ENCODE assay signal across 15 cellular contexts in genomic region chr3:159378391-159378790, GRCh38.
A peak's percentile ranks its signal among the peaks of the same experiment; 100 is the strongest.
DNase-seq lines count a peak whose midpoint lies in the region; ATAC-seq and TF ChIP-seq lines count a peak whose summit lies in the region.
"Had no signal": no experiment of that assay in that cellular context is flagged by ENCODE, and none has a peak within 500 bp of the region (broad histone marks: within the 10 kb centered on the region; RNA-seq: fewer than 3 reads in every experiment).

No MANE protein-coding gene starts in this region.

- TF ChIP-seq CTCF in cardiac muscle cell (IDR thresholded peaks at IDR 0.05; ENCODE audit: low read depth, low read length) (no peak), left ventricle myocardium inferior (IDR thresholded peaks at IDR 0.05; ENCODE audit: borderline replicate concordance) (no peak), left lung (IDR thresholded peaks at IDR 0.05) (no peak), lower leg skin (IDR thresholded peaks at IDR 0.05) (no peak), mesothelial cell of epicardium (IDR thresholded peaks at IDR 0.05; ENCODE audit: unreplicated experiment) (no peak)

- no peaks in the 10 kb centered on the region for H3K36me3 Mint-ChIP-seq in mesothelial cell of epicardium
- H3K36me3 Mint-ChIP-seq: IgD-negative memory B cell had no signal

- H3K4me3 ChIP-seq in cardiac muscle cell (no peak overlapping the region), left ventricle myocardium inferior (no peak overlapping the region), left lung (no peak overlapping the region), lower leg skin (ENCODE audit: low read depth, poor library complexity, severe bottlenecking) (no peak overlapping the region)
- H3K4me3 ChIP-seq: A549, SJCRH30 had no signal

- ATAC-seq in left lung, result peak; percentile 23
- ATAC-seq: A549, PC-3 had no signal

- no peak overlapping the region for H3K4me3 Mint-ChIP-seq in mesothelial cell of epicardium
- H3K4me3 Mint-ChIP-seq: IgD-negative memory B cell had no signal

- H3K4me1 Mint-ChIP-seq in mesothelial cell of epicardium, result peaks cover 2% of the 10 kb centered on the region

- H3K27me3 Mint-ChIP-seq in mesothelial cell of epicardium (ENCODE audit: low read depth), result peaks cover 6% of the 10 kb centered on the region
- H3K27me3 Mint-ChIP-seq: IgD-negative memory B cell had no signal

- no peak overlapping the region for H3K27ac Mint-ChIP-seq in mesothelial cell of epicardium
- H3K27ac Mint-ChIP-seq: IgD-negative memory B cell had no signal

- H3K9me3 ChIP-seq in cardiac muscle cell (ENCODE audit: low read depth), result no peaks in the 10 kb centered on the region
- no peaks in the 10 kb centered on the region for H3K9me3 ChIP-seq in left ventricle myocardium inferior (replicated peaks)
- no peaks in the 10 kb centered on the region for H3K9me3 ChIP-seq in left lung
- H3K9me3 ChIP-seq: A549, SJCRH30 had no signal

- no peak for TF ChIP-seq POLR2A in lower leg skin (IDR thresholded peaks at IDR 0.05)

- no peaks in the 10 kb centered on the region for H3K9me3 Mint-ChIP-seq in mesothelial cell of epicardium
- H3K9me3 Mint-ChIP-seq: IgD-negative memory B cell had no signal

- intact Hi-C loops in left ventricle myocardium inferior (cut with micrococcal nuclease), result no loop called here
- intact Hi-C loops in left lung (cut with DNase I), result no loop called here
- intact Hi-C loops in lower leg skin (cut with DNase I; ENCODE audit: low total_unique reads), result no loop called here

- DNase-seq in cardiac muscle cell (ENCODE audit: low read depth in 1 of 2, low spot score in 1 of 2) (peak in 1 of 2 donors; percentile 22), left ventricle myocardium inferior (no peak), NCI-H524 treated with DMSO at 0.1 percent for 48 hours (lab: John Stamatoyannopoulos, UW) (peak; percentile 50), left lung (no peak), lower leg skin (ENCODE audit: low spot score in 2 of 2) (no peak), mesothelial cell of epicardium (ENCODE audit: low spot score in 2 of 2, unreplicated experiment in 2 of 2) (no peak)
- no peak for DNase-seq in stimulated activated naive CD4-positive, alpha-beta T cell (lab: John Stamatoyannopoulos, UW)
- DNase-seq: NCI-H2081 treated with DMSO at 0.1 percent for 48 hours, NCI-H2227 treated with DMSO at 0.1 percent for 48 hours, PC-3, SJCRH30 had no signal

- 33 to 43% methylated on average over 3 of the region's 3 CpGs for WGBS in lower leg skin, 2 donors

- no peaks in the 10 kb centered on the region for H3K36me3 ChIP-seq in cardiac muscle cell
- H3K36me3 ChIP-seq in left ventricle myocardium inferior, result no peaks in the 10 kb centered on the region
- no peaks in the 10 kb centered on the region for H3K36me3 ChIP-seq in left lung
- H3K36me3 ChIP-seq: SJCRH30 had no signal

- H3K27ac ChIP-seq in cardiac muscle cell (peak overlapping the region; percentile 1), left ventricle myocardium inferior (replicated peaks) (no peak overlapping the region), left lung (no peak overlapping the region)
- H3K27ac ChIP-seq: A549, C4-2B, HL-60, SJCRH30 had no signal

- no peaks in the 10 kb centered on the region for H3K27me3 ChIP-seq in cardiac muscle cell
- no peaks in the 10 kb centered on the region for H3K27me3 ChIP-seq in left ventricle myocardium inferior (ENCODE audit: low read depth)
- H3K27me3 ChIP-seq in left lung, result no peaks in the 10 kb centered on the region
- H3K27me3 ChIP-seq: SJCRH30 had no signal

- H3K4me1 ChIP-seq in cardiac muscle cell (ENCODE audit: low read depth), result peaks cover 6% of the 10 kb centered on the region
- H3K4me1 ChIP-seq in left ventricle myocardium inferior, result peaks cover 11% of the 10 kb centered on the region
- no peaks in the 10 kb centered on the region for H3K4me1 ChIP-seq in left lung
- H3K4me1 ChIP-seq: A549, SJCRH30 had no signal
